In genomic region chr16:12393208-12393607, GRCh38 we compare ENCODE assay signal across 32 cellular contexts.
"Had no signal": no experiment of that assay in that cellular context is flagged by ENCODE, and none has a peak within 500 bp of the region (broad histone marks: within the 10 kb centered on the region; RNA-seq: fewer than 3 reads in every experiment).

No MANE protein-coding gene starts in this region.

- H3K36me3 ChIP-seq: adrenal gland, brain microvascular endothelial cell, colonic mucosa had no signal

- H3K9me3 Mint-ChIP-seq: activated B cell treated with CpG ODN at 0.5 μM for 24 hours; activated naive CD4-positive, alpha-beta T cell treated with anti-CD3 and anti-CD28 coated beads for 36 hours; activated naive CD4-positive, alpha-beta T cell treated with anti-CD3 and anti-CD28 coated beads, Interleukin-2, amount 50 U/mL, for 24 hours; activated naive CD8-positive, alpha-beta T cell treated with anti-CD3 and anti-CD28 coated beads for 36 hours; activated naive CD8-positive, alpha-beta T cell treated with anti-CD3 and anti-CD28 coated beads, Interleukin-2, amount 50 U/mL, for 24 hours; activated T-helper 1 cell treated with anti-CD3 and anti-CD28 coated beads, Interleukin-12 subunit alpha, Interleukin-12 subunit beta, Interleukin-2, Interleukin-4 antibody, amounts not matched to agents 30 ng/mL and 10 ng/mL and 1 ng/mL, durations not matched to agents 14 hours and 24 hours and 36 hours; activated T-helper 2 cell treated with anti-CD3 and anti-CD28 coated beads, Interferon-gamma antibody, Interleukin-2, Interleukin-4, amounts not matched to agents 10 μg/mL and 5 μg/mL and 100 μg/mL, durations not matched to agents 14 hours and 24 hours and 36 hours; endodermal cell had no signal

- H3K4me1 ChIP-seq: colonic mucosa had no signal

- DNase-seq: activated B cell treated with CpG ODN at 0.5 μM for 24 hours; activated CD4-positive, alpha-beta T cell treated with anti-CD3 and anti-CD28 coated beads for 48 hours; activated CD4-positive, alpha-beta T cell treated with anti-CD3 and anti-CD28 coated beads, Interleukin-2, amount 50 U/mL, for 1 hour; activated CD4-positive, alpha-beta T cell treated with anti-CD3 and anti-CD28 coated beads, Interleukin-2, amount 50 U/mL, for 48 hours; activated CD8-positive, alpha-beta memory T cell treated with anti-CD3 and anti-CD28 coated beads, Interleukin-2, amount 10 ng/mL, durations not matched to agents 7 days and 5 days; activated CD8-positive, alpha-beta memory T cell treated with anti-CD3 and anti-CD28 coated beads, Interleukin-2, amount 50 U/mL, for 4 hours; activated CD8-positive, alpha-beta T cell treated with anti-CD3 and anti-CD28 coated beads, Interleukin-2, amount 10 ng/mL, durations not matched to agents 7 days and 5 days; activated effector memory CD4-positive, alpha-beta T cell treated with anti-CD3 and anti-CD28 coated beads, Interleukin-2, amount 50 U/mL, for 16 hours; activated naive CD4-positive, alpha-beta T cell treated with anti-CD3 and anti-CD28 coated beads for 36 hours; activated naive CD8-positive, alpha-beta T cell treated with anti-CD3 and anti-CD28 coated beads for 36 hours; activated naive CD8-positive, alpha-beta T cell treated with anti-CD3 and anti-CD28 coated beads, Interleukin-2, amount 50 U/mL, for 24 hours; activated T-cell treated with anti-CD3 and anti-CD28 coated beads, Interleukin-2, amount 50 U/mL, for 1 hour; activated T-cell treated with anti-CD3 and anti-CD28 coated beads, Interleukin-2, amount 50 U/mL, for 48 hours; adrenal gland; amygdala; brain microvascular endothelial cell; caudate nucleus; colonic mucosa; effector memory CD4-positive, alpha-beta T cell; endodermal cell; foreskin fibroblast; gastrocnemius medialis; glutamatergic neuron; heart left ventricle; T1000; WERI-Rb-1 had no signal

- H3K27me3 ChIP-seq: adrenal gland, brain microvascular endothelial cell, colonic mucosa, gastrocnemius medialis, heart left ventricle had no signal

- H3K4me3 ChIP-seq: adrenal gland, colonic mucosa, gastrocnemius medialis, heart left ventricle had no signal

- ATAC-seq: activated CD4-positive, CD25-positive, alpha-beta regulatory T cell treated with anti-CD3 and anti-CD28 coated beads, Interleukin-2, amount 50 U/mL, for 24 hours; activated CD8-positive, alpha-beta memory T cell treated with anti-CD3 and anti-CD28 coated beads, Interleukin-2, amount 10 ng/mL, durations not matched to agents 7 days and 5 days; activated CD8-positive, alpha-beta T cell treated with anti-CD3 and anti-CD28 coated beads, Interleukin-2, amount 10 ng/mL, durations not matched to agents 7 days and 5 days; activated naive CD8-positive, alpha-beta T cell treated with anti-CD3 and anti-CD28 coated beads, Interleukin-2, amount 50 U/mL, for 24 hours; esophagus mucosa had no signal

- H3K4me3 Mint-ChIP-seq: activated B cell treated with CpG ODN at 0.5 μM for 24 hours; activated CD8-positive, alpha-beta memory T cell treated with anti-CD3 and anti-CD28 coated beads, Interleukin-2, amount 10 ng/mL, durations not matched to agents 7 days and 5 days; activated CD8-positive, alpha-beta T cell treated with anti-CD3 and anti-CD28 coated beads, Interleukin-2, amount 10 ng/mL, durations not matched to agents 7 days and 5 days; activated naive CD4-positive, alpha-beta T cell treated with anti-CD3 and anti-CD28 coated beads for 36 hours; activated naive CD4-positive, alpha-beta T cell treated with anti-CD3 and anti-CD28 coated beads, Interleukin-2, amount 50 U/mL, for 24 hours; activated naive CD8-positive, alpha-beta T cell treated with anti-CD3 and anti-CD28 coated beads for 36 hours; activated naive CD8-positive, alpha-beta T cell treated with anti-CD3 and anti-CD28 coated beads, Interleukin-2, amount 50 U/mL, for 24 hours; activated T-helper 1 cell treated with anti-CD3 and anti-CD28 coated beads, Interleukin-12 subunit alpha, Interleukin-12 subunit beta, Interleukin-2, Interleukin-4 antibody, amounts not matched to agents 30 ng/mL and 10 ng/mL and 1 ng/mL, durations not matched to agents 14 hours and 24 hours and 36 hours; endodermal cell had no signal

- H3K27ac ChIP-seq: brain microvascular endothelial cell, colonic mucosa, WERI-Rb-1 had no signal

- H3K36me3 Mint-ChIP-seq: activated CD8-positive, alpha-beta memory T cell treated with anti-CD3 and anti-CD28 coated beads, Interleukin-2, amount 10 ng/mL, durations not matched to agents 7 days and 5 days had no signal

- H3K27ac Mint-ChIP-seq: activated B cell treated with CpG ODN at 0.5 μM for 24 hours; activated CD8-positive, alpha-beta memory T cell treated with anti-CD3 and anti-CD28 coated beads, Interleukin-2, amount 10 ng/mL, durations not matched to agents 7 days and 5 days; activated CD8-positive, alpha-beta T cell treated with anti-CD3 and anti-CD28 coated beads, Interleukin-2, amount 10 ng/mL, durations not matched to agents 7 days and 5 days; activated naive CD4-positive, alpha-beta T cell treated with anti-CD3 and anti-CD28 coated beads for 36 hours; activated naive CD4-positive, alpha-beta T cell treated with anti-CD3 and anti-CD28 coated beads, Interleukin-2, amount 50 U/mL, for 24 hours; activated naive CD8-positive, alpha-beta T cell treated with anti-CD3 and anti-CD28 coated beads for 36 hours; activated naive CD8-positive, alpha-beta T cell treated with anti-CD3 and anti-CD28 coated beads, Interleukin-2, amount 50 U/mL, for 24 hours; activated T-helper 1 cell treated with anti-CD3 and anti-CD28 coated beads, Interleukin-12 subunit alpha, Interleukin-12 subunit beta, Interleukin-2, Interleukin-4 antibody, amounts not matched to agents 30 ng/mL and 10 ng/mL and 1 ng/mL, durations not matched to agents 14 hours and 24 hours and 36 hours; activated T-helper 2 cell treated with anti-CD3 and anti-CD28 coated beads, Interferon-gamma antibody, Interleukin-2, Interleukin-4, amounts not matched to agents 10 μg/mL and 5 μg/mL and 100 μg/mL, durations not matched to agents 14 hours and 24 hours and 36 hours; endodermal cell had no signal

- H3K9me3 ChIP-seq: adrenal gland, colonic mucosa, gastrocnemius medialis, heart left ventricle had no signal

- H3K4me1 Mint-ChIP-seq: activated B cell treated with CpG ODN at 0.5 μM for 24 hours; activated CD8-positive, alpha-beta memory T cell treated with anti-CD3 and anti-CD28 coated beads, Interleukin-2, amount 10 ng/mL, durations not matched to agents 7 days and 5 days; activated naive CD4-positive, alpha-beta T cell treated with anti-CD3 and anti-CD28 coated beads, Interleukin-2, amount 50 U/mL, for 24 hours; endodermal cell had no signal

- FAIRE-seq: astrocyte had no signal

- H3K27me3 Mint-ChIP-seq: activated B cell treated with CpG ODN at 0.5 μM for 24 hours; activated CD8-positive, alpha-beta memory T cell treated with anti-CD3 and anti-CD28 coated beads, Interleukin-2, amount 10 ng/mL, durations not matched to agents 7 days and 5 days; activated naive CD4-positive, alpha-beta T cell treated with anti-CD3 and anti-CD28 coated beads, Interleukin-2, amount 50 U/mL, for 24 hours; activated naive CD8-positive, alpha-beta T cell treated with anti-CD3 and anti-CD28 coated beads for 36 hours; activated naive CD8-positive, alpha-beta T cell treated with anti-CD3 and anti-CD28 coated beads, Interleukin-2, amount 50 U/mL, for 24 hours had no signal
